12 cellular contexts compared by ENCODE assay signal in the genomic region with DNA sequence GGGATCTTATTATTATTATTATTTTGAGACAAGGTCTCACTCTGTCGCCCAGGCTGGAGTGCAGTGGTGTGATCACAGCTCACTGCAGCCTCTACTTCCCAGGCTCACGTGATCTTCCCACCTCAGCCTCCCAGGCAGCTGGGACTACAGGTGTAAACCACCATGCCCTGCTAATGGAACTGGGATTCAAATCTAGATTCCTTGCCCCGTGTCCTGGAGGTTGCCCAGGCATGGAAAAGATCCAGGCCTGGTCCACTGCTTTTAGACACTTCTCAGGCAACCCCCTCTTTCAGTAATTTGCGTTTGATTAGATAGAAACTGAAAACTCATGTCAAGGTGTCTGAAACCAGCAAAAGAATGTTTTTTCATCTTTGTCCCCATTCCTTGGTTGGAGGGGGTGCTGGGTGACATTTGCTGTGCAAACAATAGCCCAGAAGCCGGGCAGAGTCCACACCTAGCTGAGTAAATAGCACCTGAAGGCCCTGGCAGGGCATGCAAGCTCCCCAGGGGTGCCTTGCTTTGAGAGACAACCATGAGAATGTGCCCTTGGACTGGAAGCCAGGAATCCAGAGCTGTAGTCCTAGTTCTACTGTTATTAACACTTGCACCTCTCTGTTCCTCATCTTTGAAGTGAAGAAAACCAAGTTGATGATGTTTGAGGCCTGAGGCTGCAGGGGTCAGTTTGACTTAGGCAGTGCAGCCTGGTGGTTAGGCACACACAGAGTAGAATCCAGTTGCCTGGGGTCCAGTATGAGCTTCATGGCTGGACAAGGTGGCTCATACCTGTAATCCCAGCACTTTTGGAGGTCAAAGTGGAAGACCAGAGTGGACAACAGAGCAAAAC. TPM values are rescaled to one million over a fixed set of nuclear protein-coding genes. Genes with fewer than 3 reads are reported as not detected.
DNase-seq lines count a peak whose midpoint lies in the region; ATAC-seq and TF ChIP-seq lines count a peak whose summit lies in the region.
"Had no signal": no experiment of that assay in that cellular context is flagged by ENCODE, and none has a peak within 500 bp of the region (broad histone marks: within the 10 kb centered on the region; RNA-seq: fewer than 3 reads in every experiment).

No MANE protein-coding gene starts in this region.

- no peak for TF ChIP-seq CTCF in body of pancreas (IDR thresholded peaks at IDR 0.05)

- H3K9me3 ChIP-seq in body of pancreas, result no peaks in the 10 kb centered on the region
- H3K9me3 ChIP-seq: right atrium auricular region had no signal

- no peaks in the 10 kb centered on the region for H3K27me3 ChIP-seq in body of pancreas
- H3K27me3 ChIP-seq: right atrium auricular region had no signal

- ATAC-seq in HG02642 (IDR thresholded peaks at IDR 0.05; ENCODE audit: poor library complexity, unreplicated experiment) (peak; percentile 43), body of pancreas (peak; percentile 67), sciatic nerve (no peak), GM19023 (IDR thresholded peaks at IDR 0.05; ENCODE audit: unreplicated experiment) (no peak)

- TF ChIP-seq POLR2A in body of pancreas (IDR thresholded peaks at IDR 0.05), result no peak

- H3K36me3 ChIP-seq in body of pancreas (replicated peaks in 1 of 2; ENCODE audit: insufficient read depth in 1 of 2, low read depth in 2 of 2), result no peaks in the 10 kb centered on the region
- H3K36me3 ChIP-seq: right atrium auricular region had no signal

- WGBS in body of pancreas, 2 donors, result 21 to 32% methylated on average over 5 of the region's 5 CpGs

- intact Hi-C loops in body of pancreas (cut with DNase I) (no loop called here), sciatic nerve (cut with DNase I) (no loop called here)

- H3K27ac ChIP-seq in body of pancreas, result peak overlapping the region; percentile 84 to 96 (median 90)

- H3K4me3 ChIP-seq in body of pancreas, result no peak overlapping the region
- H3K4me3 ChIP-seq: right atrium auricular region had no signal

- DNase-seq in DMS53 (lab: John Stamatoyannopoulos, UW) (peak; percentile 64), DMS53 treated with DMSO at 0.1 percent for 48 hours (lab: John Stamatoyannopoulos, UW; ENCODE audit: unreplicated experiment) (no peak), body of pancreas (peak; percentile 89 to 96 (median 92)), sciatic nerve (ENCODE audit: low spot score) (peak; percentile 36), AML-193 (lab: John Stamatoyannopoulos, UW) (no peak), NAMALWA (ENCODE audit: low spot score) (no peak)
- DNase-seq: 8988T, activated B cell treated with CpG ODN at 0.5 μM for 24 hours, cerebellar nuclear complex had no signal

- H3K4me1 ChIP-seq in body of pancreas, result peaks cover 99% of the 10 kb centered on the region

RNA-seq across cellular contexts. Expression of a gene that starts 19.1 kb away (rescaled TPM):
- total RNA-seq in body of pancreas (100 to 1,000 TPM; 642 to 771 TPM), sciatic nerve (84.9 TPM)

RNA-seq across cellular contexts. Expression of a gene that starts 47.0 kb away (rescaled TPM):
- 10 to 100 TPM; 13.8 to 16.3 TPM for total RNA-seq in body of pancreas
- 16.1 TPM for total RNA-seq in sciatic nerve

Comparison
In these comparisons a context has a peak if more than half of its experiments do, and no peak if none do; other contexts are left out.
1. DNase-seq: peak in DMS53 (single experiment), body of pancreas (4 of 4) and sciatic nerve (single experiment); none in DMS53 treated with DMSO at 0.1 percent for 48 hours (single experiment), AML-193 (0 of 2) and NAMALWA (single experiment).
2. ATAC-seq: peak in HG02642 (single experiment) and body of pancreas (single experiment); none in sciatic nerve (single experiment) and GM19023 (single experiment).